In the genomic region with DNA sequence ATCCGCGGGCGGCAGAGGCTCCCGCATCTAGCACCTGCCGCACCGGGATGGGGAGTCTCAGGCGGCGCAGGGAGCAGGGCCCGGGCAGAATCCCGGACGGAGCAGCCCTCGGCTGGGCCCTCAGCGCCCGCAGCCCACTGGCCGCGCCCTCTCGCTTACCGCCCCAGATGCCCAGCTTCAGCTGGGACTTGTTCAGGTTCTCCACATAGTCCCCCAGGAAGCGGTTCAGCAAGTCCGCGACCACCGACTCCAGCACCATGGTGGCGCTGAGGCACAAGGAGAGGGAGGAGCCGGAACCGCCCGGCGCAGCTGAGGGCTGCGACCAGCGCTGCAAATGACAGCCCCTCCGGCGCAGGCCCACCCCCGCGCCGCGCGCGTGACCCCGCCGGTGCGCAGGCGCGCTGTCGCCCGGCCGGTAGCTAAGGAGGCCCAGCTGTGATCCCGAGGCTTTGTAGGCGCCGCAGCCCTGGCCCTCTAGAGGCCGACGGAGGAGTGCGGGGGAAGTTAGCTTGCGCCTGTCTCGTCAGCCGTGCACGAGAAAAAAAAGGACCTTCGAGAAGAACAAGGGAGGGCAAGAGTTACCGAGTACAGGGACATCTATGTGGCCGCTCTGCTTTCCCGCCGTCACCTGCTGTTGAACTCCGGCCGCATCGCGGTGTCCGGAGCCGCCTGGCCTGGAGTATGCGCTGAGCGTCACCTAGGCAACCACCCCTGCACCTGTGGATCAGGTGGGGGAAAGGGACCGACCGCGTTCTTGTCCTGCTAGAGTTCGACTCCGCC, we compare ENCODE assay signal across 1 cellular context.
A peak's percentile ranks its signal among the peaks of the same experiment; 100 is the strongest.
TF ChIP-seq lines count a peak whose summit lies in the region.

Gene VPS13C (minus strand): TSS at position 332 of the 780 bp plus-strand sequence. CDS start 73 bp downstream, at position 259.

TF ChIP-seq in HepG2, 621 proteins besides CTCF, POLR2A, EP300 and RAD21 (continued from another document and continues in another):
- TF ChIP-seq, protein P1, sequence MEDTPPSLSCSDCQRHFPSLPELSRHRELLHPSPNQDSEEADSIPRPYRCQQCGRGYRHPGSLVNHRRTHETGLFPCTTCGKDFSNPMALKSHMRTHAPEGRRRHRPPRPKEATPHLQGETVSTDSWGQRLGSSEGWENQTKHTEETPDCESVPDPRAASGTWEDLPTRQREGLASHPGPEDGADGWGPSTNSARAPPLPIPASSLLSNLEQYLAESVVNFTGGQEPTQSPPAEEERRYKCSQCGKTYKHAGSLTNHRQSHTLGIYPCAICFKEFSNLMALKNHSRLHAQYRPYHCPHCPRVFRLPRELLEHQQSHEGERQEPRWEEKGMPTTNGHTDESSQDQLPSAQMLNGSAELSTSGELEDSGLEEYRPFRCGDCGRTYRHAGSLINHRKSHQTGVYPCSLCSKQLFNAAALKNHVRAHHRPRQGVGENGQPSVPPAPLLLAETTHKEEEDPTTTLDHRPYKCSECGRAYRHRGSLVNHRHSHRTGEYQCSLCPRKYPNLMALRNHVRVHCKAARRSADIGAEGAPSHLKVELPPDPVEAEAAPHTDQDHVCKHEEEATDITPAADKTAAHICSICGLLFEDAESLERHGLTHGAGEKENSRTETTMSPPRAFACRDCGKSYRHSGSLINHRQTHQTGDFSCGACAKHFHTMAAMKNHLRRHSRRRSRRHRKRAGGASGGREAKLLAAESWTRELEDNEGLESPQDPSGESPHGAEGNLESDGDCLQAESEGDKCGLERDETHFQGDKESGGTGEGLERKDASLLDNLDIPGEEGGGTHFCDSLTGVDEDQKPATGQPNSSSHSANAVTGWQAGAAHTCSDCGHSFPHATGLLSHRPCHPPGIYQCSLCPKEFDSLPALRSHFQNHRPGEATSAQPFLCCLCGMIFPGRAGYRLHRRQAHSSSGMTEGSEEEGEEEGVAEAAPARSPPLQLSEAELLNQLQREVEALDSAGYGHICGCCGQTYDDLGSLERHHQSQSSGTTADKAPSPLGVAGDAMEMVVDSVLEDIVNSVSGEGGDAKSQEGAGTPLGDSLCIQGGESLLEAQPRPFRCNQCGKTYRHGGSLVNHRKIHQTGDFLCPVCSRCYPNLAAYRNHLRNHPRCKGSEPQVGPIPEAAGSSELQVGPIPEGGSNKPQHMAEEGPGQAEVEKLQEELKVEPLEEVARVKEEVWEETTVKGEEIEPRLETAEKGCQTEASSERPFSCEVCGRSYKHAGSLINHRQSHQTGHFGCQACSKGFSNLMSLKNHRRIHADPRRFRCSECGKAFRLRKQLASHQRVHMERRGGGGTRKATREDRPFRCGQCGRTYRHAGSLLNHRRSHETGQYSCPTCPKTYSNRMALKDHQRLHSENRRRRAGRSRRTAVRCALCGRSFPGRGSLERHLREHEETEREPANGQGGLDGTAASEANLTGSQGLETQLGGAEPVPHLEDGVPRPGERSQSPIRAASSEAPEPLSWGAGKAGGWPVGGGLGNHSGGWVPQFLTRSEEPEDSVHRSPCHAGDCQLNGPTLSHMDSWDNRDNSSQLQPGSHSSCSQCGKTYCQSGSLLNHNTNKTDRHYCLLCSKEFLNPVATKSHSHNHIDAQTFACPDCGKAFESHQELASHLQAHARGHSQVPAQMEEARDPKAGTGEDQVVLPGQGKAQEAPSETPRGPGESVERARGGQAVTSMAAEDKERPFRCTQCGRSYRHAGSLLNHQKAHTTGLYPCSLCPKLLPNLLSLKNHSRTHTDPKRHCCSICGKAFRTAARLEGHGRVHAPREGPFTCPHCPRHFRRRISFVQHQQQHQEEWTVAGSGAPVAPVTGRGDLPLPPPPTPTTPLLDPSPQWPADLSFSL (CRISPR knock-in tag; IDR thresholded peaks at IDR 0.05) = no peak
- TF ChIP-seq BORCS8-MEF2B (CRISPR knock-in tag; IDR thresholded peaks at IDR 0.05) (no peak), PHF5A (CRISPR knock-in tag; IDR thresholded peaks at IDR 0.05; ENCODE audit: low read depth, unreplicated experiment) (no peak), KLF13 (CRISPR knock-in tag; IDR thresholded peaks at IDR 0.05) (peak; percentile 21; the same call in 1 of the 2 replicates), HOXA9 (CRISPR knock-in tag; IDR thresholded peaks at IDR 0.05; ENCODE audit: borderline replicate concordance) (no peak), ZNF326 (CRISPR knock-in tag; IDR thresholded peaks at IDR 0.05; ENCODE audit: borderline replicate concordance) (no peak), ZNF75D (CRISPR knock-in tag; IDR thresholded peaks at IDR 0.05; ENCODE audit: borderline replicate concordance) (no peak), ZNF607 (CRISPR knock-in tag; IDR thresholded peaks at IDR 0.05; ENCODE audit: borderline replicate concordance) (no peak), SUZ12 (IDR thresholded peaks at IDR 0.05; ENCODE audit: low read depth, low read length) (no peak), FOSL1 (CRISPR knock-in tag; IDR thresholded peaks at IDR 0.05; ENCODE audit: borderline replicate concordance) (no peak), FOSL2 (CRISPR knock-in tag; IDR thresholded peaks at IDR 0.05) (0 out of 2 replicates have a peak, but pooled peaks have one; percentile 5), REL (CRISPR knock-in tag; conservative IDR thresholded peaks at IDR 0.05) (peak; percentile 74; the same call in 1 of the 2 replicates), PHB2 (IDR thresholded peaks at IDR 0.05; ENCODE audit: partially characterized antibody) (no peak), TAF15 (IDR thresholded peaks at IDR 0.05; ENCODE audit: low read depth, low read length, poor library complexity, severe bottlenecking) (no peak), KLF12 (CRISPR knock-in tag; IDR thresholded peaks at IDR 0.05; ENCODE audit: borderline replicate concordance) (peak; percentile 86; the same call in 1 of the 2 replicates), ZNF354B (CRISPR knock-in tag; IDR thresholded peaks at IDR 0.05) (no peak), STAG1 (CRISPR knock-in tag; IDR thresholded peaks at IDR 0.05) (peak; percentile 43), ZNF780A (CRISPR knock-in tag; IDR thresholded peaks at IDR 0.05) (no peak), U2AF2 (IDR thresholded peaks at IDR 0.05; ENCODE audit: low read depth, low read length) (no peak), MIER2 (CRISPR knock-in tag; IDR thresholded peaks at IDR 0.05) (0 out of 2 replicates have a peak, but pooled peaks have one; percentile 33), ELF4 (CRISPR knock-in tag; IDR thresholded peaks at IDR 0.05; ENCODE audit: borderline replicate concordance) (peak; percentile 61; the same call in 1 of the 2 replicates), ZFP62 (CRISPR knock-in tag; IDR thresholded peaks at IDR 0.05) (no peak), ARID2 (CRISPR knock-in tag; IDR thresholded peaks at IDR 0.05; ENCODE audit: borderline replicate concordance) (no peak), BCL3 (CRISPR knock-in tag; IDR thresholded peaks at IDR 0.05) (peak; percentile 76; the same call in 1 of the 2 replicates), ZNF616 (CRISPR knock-in tag; IDR thresholded peaks at IDR 0.05; ENCODE audit: low read depth) (no peak), ZNF580 (CRISPR knock-in tag; IDR thresholded peaks at IDR 0.05; ENCODE audit: borderline replicate concordance, low read depth) (peak; percentile 57; the same call in 1 of the 2 replicates), LRRFIP1 (CRISPR knock-in tag; conservative IDR thresholded peaks at IDR 0.05) (no peak; the same call in 1 of the 2 replicates), ARNT (IDR thresholded peaks at IDR 0.05) (no peak), ZNF782 (CRISPR knock-in tag; IDR thresholded peaks at IDR 0.05; ENCODE audit: borderline replicate concordance) (no peak), KDM5B (CRISPR knock-in tag; IDR thresholded peaks at IDR 0.05; ENCODE audit: borderline replicate concordance) (peak; percentile 82; the same call in 1 of the 2 replicates), TBX3 (IDR thresholded peaks at IDR 0.05; ENCODE audit: borderline replicate concordance) (no peak), ZNF761 (CRISPR knock-in tag; conservative IDR thresholded peaks at IDR 0.05) (peak; percentile 90), HNRNPUL1 (IDR thresholded peaks at IDR 0.05; ENCODE audit: low read depth, low read length) (no peak), HDAC2 (CRISPR knock-in tag; IDR thresholded peaks at IDR 0.05) (peak; percentile 81; the same call in 1 of the 2 replicates), ZNF713 (CRISPR knock-in tag; IDR thresholded peaks at IDR 0.05) (0 out of 2 replicates have a peak, but pooled peaks have one; percentile 36)
- TF ChIP-seq, protein P2, sequence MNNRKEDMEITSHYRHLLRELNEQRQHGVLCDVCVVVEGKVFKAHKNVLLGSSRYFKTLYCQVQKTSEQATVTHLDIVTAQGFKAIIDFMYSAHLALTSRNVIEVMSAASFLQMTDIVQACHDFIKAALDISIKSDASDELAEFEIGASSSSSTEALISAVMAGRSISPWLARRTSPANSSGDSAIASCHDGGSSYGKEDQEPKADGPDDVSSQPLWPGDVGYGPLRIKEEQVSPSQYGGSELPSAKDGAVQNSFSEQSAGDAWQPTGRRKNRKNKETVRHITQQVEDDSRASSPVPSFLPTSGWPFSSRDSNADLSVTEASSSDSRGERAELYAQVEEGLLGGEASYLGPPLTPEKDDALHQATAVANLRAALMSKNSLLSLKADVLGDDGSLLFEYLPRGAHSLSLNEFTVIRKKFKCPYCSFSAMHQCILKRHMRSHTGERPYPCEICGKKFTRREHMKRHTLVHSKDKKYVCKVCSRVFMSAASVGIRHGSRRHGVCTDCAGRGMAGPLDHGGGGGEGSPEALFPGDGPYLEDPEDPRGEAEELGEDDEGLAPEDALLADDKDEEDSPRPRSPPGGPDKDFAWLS (CRISPR knock-in tag; IDR thresholded peaks at IDR 0.05; ENCODE audit: borderline replicate concordance) = 0 out of 2 replicates have a peak, but pooled peaks have one; percentile 74
- TF ChIP-seq, protein P3, sequence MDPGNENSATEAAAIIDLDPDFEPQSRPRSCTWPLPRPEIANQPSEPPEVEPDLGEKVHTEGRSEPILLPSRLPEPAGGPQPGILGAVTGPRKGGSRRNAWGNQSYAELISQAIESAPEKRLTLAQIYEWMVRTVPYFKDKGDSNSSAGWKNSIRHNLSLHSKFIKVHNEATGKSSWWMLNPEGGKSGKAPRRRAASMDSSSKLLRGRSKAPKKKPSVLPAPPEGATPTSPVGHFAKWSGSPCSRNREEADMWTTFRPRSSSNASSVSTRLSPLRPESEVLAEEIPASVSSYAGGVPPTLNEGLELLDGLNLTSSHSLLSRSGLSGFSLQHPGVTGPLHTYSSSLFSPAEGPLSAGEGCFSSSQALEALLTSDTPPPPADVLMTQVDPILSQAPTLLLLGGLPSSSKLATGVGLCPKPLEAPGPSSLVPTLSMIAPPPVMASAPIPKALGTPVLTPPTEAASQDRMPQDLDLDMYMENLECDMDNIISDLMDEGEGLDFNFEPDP (CRISPR knock-in tag; conservative IDR thresholded peaks at IDR 0.05) = 0 out of 2 replicates have a peak, but pooled peaks have one; percentile 91
